Comparison of ENCODE assay signal across 18 cellular contexts in the genomic region with DNA sequence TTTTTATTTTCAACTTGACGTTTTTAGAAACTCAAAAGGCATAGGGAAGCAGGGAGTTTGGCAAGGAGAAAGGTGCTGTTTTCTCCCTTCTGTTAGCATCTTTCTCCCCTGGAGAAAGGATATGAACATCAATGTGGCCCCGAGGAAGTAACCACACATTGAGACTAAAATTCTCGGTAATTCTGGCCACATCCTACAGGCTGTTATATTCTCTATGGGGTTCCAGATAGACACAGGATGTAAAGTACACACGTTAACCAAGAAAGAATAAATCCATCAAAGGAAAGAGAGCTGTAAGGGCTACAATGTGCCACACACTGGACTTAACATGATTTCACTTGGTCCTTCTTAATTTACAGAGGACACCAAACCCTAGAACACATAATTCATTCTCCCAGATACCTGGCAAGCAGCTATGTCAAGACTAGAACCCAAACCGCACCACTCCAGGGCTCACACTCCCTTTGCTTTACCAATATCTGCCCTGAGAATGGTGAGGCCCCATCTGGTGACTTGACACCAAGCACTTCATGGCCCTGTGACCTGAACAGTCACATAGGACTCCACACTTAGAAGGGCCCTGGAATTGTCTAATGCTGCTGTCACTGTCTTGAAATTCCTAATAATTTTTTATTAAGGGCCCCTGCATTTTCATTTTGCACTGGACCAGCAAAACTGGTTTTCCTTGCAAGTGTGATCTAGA.
A peak's percentile ranks its signal among the peaks of the same experiment; 100 is the strongest.
DNase-seq lines count a peak whose midpoint lies in the region; ATAC-seq and TF ChIP-seq lines count a peak whose summit lies in the region.
"Had no signal": no experiment of that assay in that cellular context is flagged by ENCODE, and none has a peak within 500 bp of the region (broad histone marks: within the 10 kb centered on the region; RNA-seq: fewer than 3 reads in every experiment).

No MANE protein-coding gene starts in this region.

- H4K20me1 ChIP-seq in PC-9 (ENCODE audit: insufficient read depth), result no peaks in the 10 kb centered on the region
- H4K20me1 ChIP-seq: BLaER1 had no signal

- peak overlapping the region; percentile 70 for H3K27ac Mint-ChIP-seq in activated CD8-positive, alpha-beta memory T cell treated with anti-CD3 and anti-CD28 coated beads, Interleukin-2, amount 10 ng/mL, durations not matched to agents 7 days and 5 days
- H3K27ac Mint-ChIP-seq: CD4-positive, alpha-beta T cell; GM23338 had no signal

- H3K27me3 Mint-ChIP-seq in activated CD8-positive, alpha-beta memory T cell treated with anti-CD3 and anti-CD28 coated beads, Interleukin-2, amount 10 ng/mL, durations not matched to agents 7 days and 5 days, result peaks cover 30% of the 10 kb centered on the region

- peaks cover 47% of the 10 kb centered on the region for H3K4me1 Mint-ChIP-seq in activated CD8-positive, alpha-beta memory T cell treated with anti-CD3 and anti-CD28 coated beads, Interleukin-2, amount 10 ng/mL, durations not matched to agents 7 days and 5 days

- H3K9me2 ChIP-seq in PC-9 (ENCODE audit: insufficient read depth), result no peaks in the 10 kb centered on the region

- intact Hi-C loops in PC-9 (cut with micrococcal nuclease; ENCODE audit: unreplicated experiment), result loop anchor here (1.0 kb wide), 1 partner anchor 17 kb away; no protein-coding TSS in a partner anchor

- no peak overlapping the region for H3K4me2 ChIP-seq in PC-9
- H3K4me2 ChIP-seq: BLaER1 had no signal

- H3K4me3 ChIP-seq in PC-9, result no peak overlapping the region
- no peak overlapping the region for H3K4me3 ChIP-seq in epithelial cell of esophagus (ENCODE audit: low read length)
- H3K4me3 ChIP-seq: BLaER1, GM23338 had no signal

- POLR2A ChIA-PET in PC-9 (lab: Charles Lee; ENCODE audit: unreplicated experiment), result no interaction called here

- H3K79me2 ChIP-seq in PC-9 (ENCODE audit: low read depth), result no peaks in the 10 kb centered on the region

- peaks cover 3% of the 10 kb centered on the region for H3K9me3 Mint-ChIP-seq in activated CD8-positive, alpha-beta memory T cell treated with anti-CD3 and anti-CD28 coated beads, Interleukin-2, amount 10 ng/mL, durations not matched to agents 7 days and 5 days (ENCODE audit: low read depth)

- peak overlapping the region; percentile 81 for H3K27ac ChIP-seq in PC-9
- H3K27ac ChIP-seq: BLaER1 had no signal

- no peaks in the 10 kb centered on the region for H3K36me3 ChIP-seq in PC-9 (ENCODE audit: low read depth)
- H3K36me3 ChIP-seq: BLaER1 had no signal

- H3K4me3 Mint-ChIP-seq in activated CD8-positive, alpha-beta memory T cell treated with anti-CD3 and anti-CD28 coated beads, Interleukin-2, amount 10 ng/mL, durations not matched to agents 7 days and 5 days, result peak overlapping the region; percentile 1
- H3K4me3 Mint-ChIP-seq: CD4-positive, alpha-beta T cell; GM23338 had no signal

- no peak overlapping the region for H2AFZ ChIP-seq in PC-9
- H2AFZ ChIP-seq: GM23338 had no signal

- BruUV-seq in PC-9 (replicated peaks; lab: Mats Ljungman, UMichigan), result no TSS peak

- H3K9me3 ChIP-seq in PC-9 (ENCODE audit: insufficient read depth, low read depth), result no peaks in the 10 kb centered on the region

- peaks cover 22% of the 10 kb centered on the region for H3F3A ChIP-seq in PC-9 (ENCODE audit: insufficient read depth, low read depth)

- CTCF ChIA-PET in activated CD8-positive, alpha-beta memory T cell treated with anti-CD3 and anti-CD28 coated beads, Interleukin-2, amount 10 ng/mL, durations not matched to agents 7 days and 5 days (lab: Charles Lee), result interaction anchor here (0.9 kb wide), 1 partner anchor 13 kb away, joined by 3 read pairs; no protein-coding TSS in a partner anchor
- CTCF ChIA-PET in PC-9 (lab: Charles Lee), result no interaction called here

- H3K4me1 ChIP-seq in PC-9 (replicated peaks; ENCODE audit: insufficient read depth), result peaks cover 27% of the 10 kb centered on the region
- H3K4me1 ChIP-seq: BLaER1 had no signal

- TF ChIP-seq CTCF in PC-9 (conservative IDR thresholded peaks at IDR 0.05) (no peak), epithelial cell of esophagus (IDR thresholded peaks at IDR 0.05; ENCODE audit: insufficient read depth, low read depth, low read length, missing control alignments) (no peak)

- DNase-seq in activated CD8-positive, alpha-beta memory T cell treated with anti-CD3 and anti-CD28 coated beads, Interleukin-2, amount 10 ng/mL, durations not matched to agents 7 days and 5 days, result peak; percentile 51
- DNase-seq in activated CD8-positive, alpha-beta memory T cell treated with anti-CD3 and anti-CD28 coated beads, Interleukin-2, amount 50 U/mL, for 48 hours, result no peak
- peak; percentile 24 for DNase-seq in NCI-H69 (lab: John Stamatoyannopoulos, UW)
- no peak for DNase-seq in PC-9
- DNase-seq in epithelial cell of esophagus (ENCODE audit: low read depth), result peak; percentile 54
- DNase-seq in NCI-H1930 (lab: John Stamatoyannopoulos, UW), result no peak
- no peak for DNase-seq in DMS153 (lab: John Stamatoyannopoulos, UW)
- DNase-seq: ACHN; CD4-positive, alpha-beta T cell; HCEC 1CT; KBM-7; NCI-H1092; NCI-H1436; NCI-H187 treated with DMSO at 0.1 percent for 48 hours; Right ventricle myocardium superior had no signal

- peak; percentile 74 for ATAC-seq in activated CD8-positive, alpha-beta memory T cell treated with anti-CD3 and anti-CD28 coated beads, Interleukin-2, amount 10 ng/mL, durations not matched to agents 7 days and 5 days
- no peak for ATAC-seq in HG03571 (IDR thresholded peaks at IDR 0.05; ENCODE audit: unreplicated experiment)

- H3K27me3 ChIP-seq in PC-9 (ENCODE audit: insufficient read depth, low read depth), result no peaks in the 10 kb centered on the region
- H3K27me3 ChIP-seq: BLaER1 had no signal

- peaks cover 14% of the 10 kb centered on the region for H3K36me3 Mint-ChIP-seq in activated CD8-positive, alpha-beta memory T cell treated with anti-CD3 and anti-CD28 coated beads, Interleukin-2, amount 10 ng/mL, durations not matched to agents 7 days and 5 days

Comparison
In these comparisons a context has a peak if more than half of its experiments do, and no peak if none do; other contexts are left out.
1. DNase-seq: peak in activated CD8-positive, alpha-beta memory T cell treated with anti-CD3 and anti-CD28 coated beads, Interleukin-2, amount 10 ng/mL, durations not matched to agents 7 days and 5 days (single experiment), NCI-H69 (single experiment) and epithelial cell of esophagus (single experiment); none in activated CD8-positive, alpha-beta memory T cell treated with anti-CD3 and anti-CD28 coated beads, Interleukin-2, amount 50 U/mL, for 48 hours (single experiment), PC-9 (0 of 2), NCI-H1930 (0 of 2) and DMS153 (single experiment).